Comparison of ENCODE assay signal across 17 cellular contexts in genomic region chr12:106284294-106285105, GRCh38. TPM values are rescaled to one million over a fixed set of nuclear protein-coding genes. Genes with fewer than 3 reads are reported as not detected.
DNase-seq lines count a peak whose midpoint lies in the region; ATAC-seq and TF ChIP-seq lines count a peak whose summit lies in the region.
"Had no signal": no experiment of that assay in that cellular context is flagged by ENCODE, and none has a peak within 500 bp of the region (broad histone marks: within the 10 kb centered on the region; RNA-seq: fewer than 3 reads in every experiment).

No MANE protein-coding gene starts in this region.

- H3K9me3 ChIP-seq in T-helper 17 cell (ENCODE audit: control insufficient read depth, low read length, poor library complexity, severe bottlenecking) (no peaks in the 10 kb centered on the region), heart right ventricle (peaks cover 0 to 13% (median 3%) of the 10 kb centered on the region in 11 donors)
- H3K9me3 ChIP-seq: breast epithelium, thyroid gland had no signal

- H3K4me3 Mint-ChIP-seq in T-helper 17 cell: no peak overlapping the region
- no peak overlapping the region for H3K4me3 Mint-ChIP-seq in T-helper 2 cell treated with Interferon-gamma antibody and Interleukin-4, amounts not matched to agents 5 μg/mL and 100 μg/mL, for 36 hours

- H3K27ac Mint-ChIP-seq in T-helper 17 cell: peak overlapping the region; percentile 21
- no peak overlapping the region for H3K27ac Mint-ChIP-seq in T-helper 2 cell treated with Interferon-gamma antibody and Interleukin-4, amounts not matched to agents 5 μg/mL and 100 μg/mL, for 36 hours

- H3K27ac ChIP-seq in heart right ventricle: peak overlapping the region in 7 of 10 donors; percentile 7 to 54 (median 28)
- H3K27ac ChIP-seq: thyroid gland had no signal

- no peaks in the 10 kb centered on the region for H3K36me3 Mint-ChIP-seq in T-helper 17 cell (ENCODE audit: low read depth)
- no peaks in the 10 kb centered on the region for H3K36me3 Mint-ChIP-seq in T-helper 2 cell treated with Interferon-gamma antibody and Interleukin-4, amounts not matched to agents 5 μg/mL and 100 μg/mL, for 36 hours (ENCODE audit: low read depth)

- intact Hi-C loops in heart right ventricle (cut with DNase I): loop anchor here in 6 of 10 donors (5.0 to 10.0 kb wide), 4 partner anchors 37 to 867 kb away; partner anchors contain the start of gene CKAP4 (in 3 of the 6)

- H3K27me3 Mint-ChIP-seq in T-helper 17 cell: peaks cover 13% of the 10 kb centered on the region
- peaks cover 10% of the 10 kb centered on the region for H3K27me3 Mint-ChIP-seq in T-helper 2 cell treated with Interferon-gamma antibody and Interleukin-4, amounts not matched to agents 5 μg/mL and 100 μg/mL, for 36 hours (ENCODE audit: low read depth)

- peaks cover 23% of the 10 kb centered on the region for H3K4me1 Mint-ChIP-seq in T-helper 17 cell
- peaks cover 17% of the 10 kb centered on the region for H3K4me1 Mint-ChIP-seq in T-helper 2 cell treated with Interferon-gamma antibody and Interleukin-4, amounts not matched to agents 5 μg/mL and 100 μg/mL, for 36 hours (ENCODE audit: low read depth)

- 24 to 28% methylated on average over 10 of the region's 10 CpGs for WGBS in heart right ventricle, 2 donors

- DNase-seq in stimulated activated CD4-positive, alpha-beta T cell treated with anti-CD3 and anti-CD28 coated beads, Interleukin-1b, Interleukin-23, amount 100 ng/mL, for 48 hours: peak; percentile 15
- DNase-seq in stimulated activated CD4-positive, alpha-beta T cell treated with anti-CD3 and anti-CD28 coated beads, Interleukin-4, amount 100 ng/mL, for 4 hours: no peak
- DNase-seq in T-helper 17 cell (no peak), heart right ventricle (no peak), superior temporal gyrus (ENCODE audit: extremely low spot score) (peak; percentile 66), cortex of kidney (lab: John Stamatoyannopoulos, UW) (no peak)
- DNase-seq in T-helper 2 cell treated with Interferon-gamma antibody and Interleukin-4, amounts not matched to agents 5 μg/mL and 100 μg/mL, for 36 hours (ENCODE audit: low spot score): no peak
- DNase-seq: activated naive CD4-positive, alpha-beta T cell treated with anti-CD3 and anti-CD28 coated beads, Interleukin-2, amount 50 U/mL, for 16 hours; effector memory CD4-positive, alpha-beta T cell; EL; foreskin melanocyte; NCI-H2029; posterior cingulate gyrus; thyroid gland had no signal

- H3K36me3 ChIP-seq in heart right ventricle: no peaks in the 10 kb centered on the region
- H3K36me3 ChIP-seq: breast epithelium, thyroid gland had no signal

- ATAC-seq in T-helper 17 cell (no peak), heart right ventricle (peak in 6 of 8 donors; percentile 20 to 68 (median 56)), GM19328 (IDR thresholded peaks at IDR 0.05; ENCODE audit: unreplicated experiment) (no peak)
- ATAC-seq: GM12878 had no signal

- no peak for TF ChIP-seq CTCF in heart right ventricle (IDR thresholded peaks at IDR 0.05)

- H3K9me3 Mint-ChIP-seq in T-helper 2 cell treated with Interferon-gamma antibody and Interleukin-4, amounts not matched to agents 5 μg/mL and 100 μg/mL, for 36 hours: peaks cover 6% of the 10 kb centered on the region

- H3K4me3 ChIP-seq in heart right ventricle: no peak overlapping the region
- H3K4me3 ChIP-seq: breast epithelium, GM12878, thyroid gland had no signal

- no peaks in the 10 kb centered on the region for H3K27me3 ChIP-seq in heart right ventricle
- H3K27me3 ChIP-seq: breast epithelium, thyroid gland had no signal

- peaks cover 0 to 36% (median 11%) of the 10 kb centered on the region in 9 donors for H3K4me1 ChIP-seq in heart right ventricle
- H3K4me1 ChIP-seq: breast epithelium, thyroid gland had no signal

RNA-seq across cellular contexts. Expression of gene TCP11L2, which starts 18.0 kb away (rescaled TPM):
- total RNA-seq in T-helper 17 cell (100 to 1,000 TPM; 134 to 148 TPM), heart right ventricle (100 to 1,000 TPM in 9 of 10 donors, 10 to 100 TPM in 1; 77.6 to 168 (median 120) TPM)
- polyA plus RNA-seq in heart right ventricle: 10 to 100 TPM in 1 of 2 donors, 1 to 10 TPM in 1; 4.9 to 15.4 TPM

RNA-seq across cellular contexts. Expression of gene CKAP4, which starts 36.7 kb away (rescaled TPM):
- 10 to 100 TPM; 12.4 to 14.4 TPM for total RNA-seq in T-helper 17 cell
- total RNA-seq in heart right ventricle: 10 to 100 TPM; 38.5 to 63.2 (median 47.9) TPM
- polyA plus RNA-seq in heart right ventricle: 10 to 100 TPM; 12.9 to 40.1 TPM

Comparison
In these comparisons a context has a peak if more than half of its experiments do, and no peak if none do; other contexts are left out.
1. DNase-seq: peak in stimulated activated CD4-positive, alpha-beta T cell treated with anti-CD3 and anti-CD28 coated beads, Interleukin-1b, Interleukin-23, amount 100 ng/mL, for 48 hours (single experiment) and superior temporal gyrus (single experiment); none in stimulated activated CD4-positive, alpha-beta T cell treated with anti-CD3 and anti-CD28 coated beads, Interleukin-4, amount 100 ng/mL, for 4 hours (0 of 2), T-helper 17 cell (0 of 3), heart right ventricle (0 of 2), T-helper 2 cell treated with Interferon-gamma antibody and Interleukin-4, amounts not matched to agents 5 μg/mL and 100 μg/mL, for 36 hours (single experiment) and cortex of kidney (single experiment).
2. ATAC-seq: peak in heart right ventricle (6 of 8); none in T-helper 17 cell (single experiment) and GM19328 (single experiment).